8 cellular contexts compared by ENCODE assay signal in genomic region chr2:159807183-159808037, GRCh38. TPM values are rescaled to one million over a fixed set of nuclear protein-coding genes. Genes with fewer than 3 reads are reported as not detected.
DNase-seq lines count a peak whose midpoint lies in the region; ATAC-seq and TF ChIP-seq lines count a peak whose summit lies in the region.

No MANE protein-coding gene starts in this region.

- H3K4me3 ChIP-seq in LNCaP clone FGC (ENCODE audit: low read depth, low read length) (no peak overlapping the region), foreskin fibroblast (ENCODE audit: low read depth in 1 of 2, low read length in 2 of 2) (no peak overlapping the region)

- CTCF ChIA-PET in activated naive CD4-positive, alpha-beta T cell treated with anti-CD3 and anti-CD28 coated beads for 36 hours (lab: Charles Lee) = interaction anchor here (1.2 to 1.7 kb wide), 2 partner anchors 48 to 132 kb away, joined by 3 read pairs; no protein-coding TSS in a partner anchor

- no peaks in the 10 kb centered on the region for H3K27me3 Mint-ChIP-seq in activated naive CD4-positive, alpha-beta T cell treated with anti-CD3 and anti-CD28 coated beads for 36 hours (ENCODE audit: low read depth)

- no peaks in the 10 kb centered on the region for H3K9me3 Mint-ChIP-seq in activated naive CD4-positive, alpha-beta T cell treated with anti-CD3 and anti-CD28 coated beads for 36 hours

- ATAC-seq in GM19467 (IDR thresholded peaks at IDR 0.05; ENCODE audit: unreplicated experiment) = no peak

- peak; percentile 43 for DNase-seq in activated naive CD4-positive, alpha-beta T cell treated with anti-CD3 and anti-CD28 coated beads for 36 hours
- no peak for DNase-seq in activated naive CD4-positive, alpha-beta T cell treated with anti-CD3 and anti-CD28 coated beads, Interleukin-2, amount 50 U/mL, for 16 hours
- DNase-seq in LNCaP clone FGC (ENCODE audit: low read depth) (peak; percentile 28), SW480 (ENCODE audit: low spot score) (peak; percentile 48), foreskin fibroblast (peak; percentile 24 to 69), pons (ENCODE audit: low spot score) (peak; percentile 59), putamen (ENCODE audit: low spot score) (no peak)

- peaks cover 36% of the 10 kb centered on the region for H3K36me3 Mint-ChIP-seq in activated naive CD4-positive, alpha-beta T cell treated with anti-CD3 and anti-CD28 coated beads for 36 hours (ENCODE audit: low read depth)

- TF ChIP-seq CTCF in LNCaP clone FGC (IDR thresholded peaks at IDR 0.05; ENCODE audit: control insufficient read depth, extremely low read depth, insufficient read depth) (peak; percentile 82), foreskin fibroblast (IDR thresholded peaks at IDR 0.05; ENCODE audit: low read depth, low read length) (peak; percentile 78)

- no peak overlapping the region for H3K27ac Mint-ChIP-seq in activated naive CD4-positive, alpha-beta T cell treated with anti-CD3 and anti-CD28 coated beads for 36 hours

- H3K4me1 Mint-ChIP-seq in activated naive CD4-positive, alpha-beta T cell treated with anti-CD3 and anti-CD28 coated beads for 36 hours (ENCODE audit: low read depth) = peaks cover 6% of the 10 kb centered on the region

- intact Hi-C loops in activated naive CD4-positive, alpha-beta T cell treated with anti-CD3 and anti-CD28 coated beads for 36 hours (cut with micrococcal nuclease) = loop anchor here (2.0 to 5.0 kb wide), 5 partner anchors 160 to 920 kb away; no protein-coding TSS in a partner anchor

- no peak overlapping the region for H3K4me3 Mint-ChIP-seq in activated naive CD4-positive, alpha-beta T cell treated with anti-CD3 and anti-CD28 coated beads for 36 hours

RNA-seq across cellular contexts. Expression of gene CD302, which starts 9.4 kb away (rescaled TPM):
- under 1 TPM; 0.35 to 0.48 TPM for total RNA-seq in activated naive CD4-positive, alpha-beta T cell treated with anti-CD3 and anti-CD28 coated beads for 36 hours

Comparison
In these comparisons a context has a peak if more than half of its experiments do, and no peak if none do; other contexts are left out.
1. DNase-seq: peak in activated naive CD4-positive, alpha-beta T cell treated with anti-CD3 and anti-CD28 coated beads for 36 hours (single experiment), LNCaP clone FGC (single experiment), SW480 (single experiment), foreskin fibroblast (2 of 2) and pons (single experiment); none in activated naive CD4-positive, alpha-beta T cell treated with anti-CD3 and anti-CD28 coated beads, Interleukin-2, amount 50 U/mL, for 16 hours (single experiment) and putamen (single experiment).